In the genomic region with DNA sequence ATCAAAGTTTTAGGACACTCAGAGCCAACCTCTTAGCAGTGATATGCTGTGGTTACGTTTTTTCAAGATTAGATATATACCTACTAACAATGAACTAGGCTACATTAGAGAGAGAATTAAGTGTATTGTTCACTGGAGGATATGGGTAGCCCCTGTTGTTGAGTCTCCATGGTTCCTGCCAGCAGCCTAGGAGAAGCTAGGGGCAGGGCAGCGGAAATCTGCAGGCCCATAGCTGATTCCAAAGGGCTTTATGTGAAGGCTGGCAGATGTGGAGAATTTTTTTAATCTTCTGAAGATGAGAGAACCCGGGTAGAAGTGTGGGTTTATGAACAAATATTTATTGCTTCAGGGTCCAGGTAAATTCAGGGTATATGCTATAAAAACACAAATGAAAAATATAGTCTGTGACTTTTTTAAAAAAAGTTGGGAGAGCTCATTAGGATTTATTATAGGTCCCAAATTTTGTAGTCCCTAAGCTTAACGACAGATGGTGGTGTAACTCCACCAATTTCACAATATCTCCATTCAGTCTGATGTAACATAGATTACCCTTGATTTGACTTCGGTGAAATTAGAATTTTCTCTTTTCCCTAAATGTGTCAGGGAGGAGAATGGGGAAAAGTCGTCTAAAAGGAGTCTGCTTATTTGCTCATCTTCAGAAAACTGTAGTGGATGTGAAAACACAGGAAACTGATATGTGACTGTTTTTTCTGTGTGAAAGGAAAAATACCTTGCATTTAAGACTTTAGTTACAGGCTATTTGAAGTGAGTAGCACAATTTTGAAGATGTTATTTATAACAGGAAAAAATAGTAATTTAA, we compare ENCODE assay signal across 8 cellular contexts.
DNase-seq lines count a peak whose midpoint lies in the region; ATAC-seq, FAIRE-seq and TF ChIP-seq lines count a peak whose summit lies in the region.

No MANE protein-coding gene starts in this region.

- no peaks in the 10 kb centered on the region for H4K20me1 ChIP-seq in keratinocyte (ENCODE audit: control insufficient read depth, extremely low read depth, insufficient read depth, low read length)

- no peaks in the 10 kb centered on the region for H3K9me3 ChIP-seq in heart right ventricle
- H3K9me3 ChIP-seq in ascending aorta: no peaks in the 10 kb centered on the region
- no peaks in the 10 kb centered on the region for H3K9me3 ChIP-seq in keratinocyte (ENCODE audit: control insufficient read depth, low read depth, low read length)
- no peaks in the 10 kb centered on the region for H3K9me3 ChIP-seq in tibial artery

- peaks cover 9 to 24% of the 10 kb centered on the region in 2 donors for H3K4me1 Mint-ChIP-seq in immature natural killer cell

- no peak overlapping the region for H2AFZ ChIP-seq in keratinocyte (ENCODE audit: control insufficient read depth, low read length)

- H3K9me3 Mint-ChIP-seq in immature natural killer cell: peaks cover 0 to 17% (median 4%) of the 10 kb centered on the region in 6 donors

- DNase-seq in heart right ventricle: no peak
- DNase-seq in cardiac septum (ENCODE audit: low spot score): no peak
- DNase-seq in NCI-H2029 treated with DMSO at 0.1 percent for 48 hours (lab: John Stamatoyannopoulos, UW): peak; percentile 51
- no peak for DNase-seq in ascending aorta (ENCODE audit: low spot score in 2 of 2)
- DNase-seq in keratinocyte (ENCODE audit: low read depth, low spot score): no peak
- no peak for DNase-seq in tibial artery
- DNase-seq in activated naive CD4-positive, alpha-beta T cell treated with anti-CD3 and anti-CD28 coated beads, Interleukin-2, amount 50 U/mL, for 16 hours: no peak
- DNase-seq in immature natural killer cell: no peak

- H3K4me2 ChIP-seq in keratinocyte (ENCODE audit: control insufficient read depth, extremely low read depth, insufficient read depth, low read depth, low read length): peak overlapping the region; percentile 34

- dilution Hi-C loops in keratinocyte (cut with MboI; ENCODE audit: extremely low pct_ligation_motif_present, low sequenced_read_pairs): no loop called here

- H3K27me3 ChIP-seq in heart right ventricle: peaks cover 9 to 88% (median 77%) of the 10 kb centered on the region in 7 donors
- no peaks in the 10 kb centered on the region for H3K27me3 ChIP-seq in ascending aorta
- peaks cover 26% of the 10 kb centered on the region for H3K27me3 ChIP-seq in keratinocyte (ENCODE audit: control insufficient read depth, extremely low read depth, insufficient read depth, low read length)
- peaks cover 0 to 11% of the 10 kb centered on the region in 2 donors for H3K27me3 ChIP-seq in tibial artery

- intact Hi-C loops in heart right ventricle (cut with DNase I): loop anchor here in 5 of 10 donors (5.0 to 10.0 kb wide), 6 partner anchors 323 to 1830 kb away; partner anchors contain the start of gene FOXP2 (in 1 of the 5)
- intact Hi-C loops in cardiac septum (cut with DNase I): loop anchor here (10.0 kb wide), 3 partner anchors 333 to 1393 kb away; partner anchors contain the start of gene FOXP2
- intact Hi-C loops in ascending aorta (cut with DNase I): loop anchor here (2.0 to 10.0 kb wide), 4 partner anchors 459 to 1770 kb away; partner anchors contain the start of gene IFRD1
- intact Hi-C loops in tibial artery (cut with DNase I; ENCODE audit: low total_unique reads): no loop called here

- FAIRE-seq in keratinocyte (lab: Jason Lieb, UNC): no peak

- ATAC-seq in heart right ventricle: no peak

- 26 to 27% methylated on average over 6 of the region's 6 CpGs for WGBS in heart right ventricle, 2 donors

- H3K36me3 ChIP-seq in heart right ventricle (no peaks in the 10 kb centered on the region), ascending aorta (no peaks in the 10 kb centered on the region), keratinocyte (ENCODE audit: control insufficient read depth in 2 of 2, extremely low read depth in 1 of 2, insufficient read depth in 2 of 2, low read length in 2 of 2) (no peaks in the 10 kb centered on the region), tibial artery (no peaks in the 10 kb centered on the region)

- H3K36me3 Mint-ChIP-seq in immature natural killer cell: peaks cover 0 to 3% (median 0%) of the 10 kb centered on the region in 3 donors

- no peak overlapping the region for H3K9ac ChIP-seq in keratinocyte (ENCODE audit: control insufficient read depth, extremely low read depth, insufficient read depth, low read length)

- H3K4me3 ChIP-seq in heart right ventricle (peak overlapping the region in 7 of 10 donors; percentile 4 to 65 (median 59)), ascending aorta (peak overlapping the region; percentile 84 to 89), keratinocyte (ENCODE audit: control insufficient read depth in 2 of 3, extremely low read depth in 1 of 3, insufficient read depth in 2 of 3, low read depth in 1 of 3, low read length in 3 of 3) (no peak overlapping the region), tibial artery (peak overlapping the region; percentile 42 to 86)

- H3K4me3 Mint-ChIP-seq in immature natural killer cell: no peak overlapping the region

- no peaks in the 10 kb centered on the region for H3K9me1 ChIP-seq in keratinocyte (ENCODE audit: control insufficient read depth, extremely low read depth, insufficient read depth, low read length)

- H3K27ac ChIP-seq in heart right ventricle (no peak overlapping the region), ascending aorta (no peak overlapping the region), keratinocyte (ENCODE audit: control insufficient read depth, insufficient read depth, low read length) (no peak overlapping the region), tibial artery (no peak overlapping the region)

- peak; percentile 12 to 66 (median 50) for TF ChIP-seq CTCF in heart right ventricle (IDR thresholded peaks at IDR 0.05)
- TF ChIP-seq CTCF in ascending aorta (IDR thresholded peaks at IDR 0.05): peak; percentile 66 to 69 (median 69)
- TF ChIP-seq CTCF in keratinocyte (optimal IDR thresholded peaks at IDR 0.05 in 1 of 3, IDR thresholded peaks at IDR 0.05 in 1 of 3, conservative IDR thresholded peaks at IDR 0.05 in 1 of 3; ENCODE audit: extremely low read depth in 1 of 3, insufficient read depth in 2 of 3, low read length in 3 of 3): peak in 2 of 3 experiments; percentile 41 to 48
- peak; percentile 63 to 76 for TF ChIP-seq CTCF in tibial artery (IDR thresholded peaks at IDR 0.05)

- H3K79me2 ChIP-seq in keratinocyte (ENCODE audit: control insufficient read depth, insufficient read depth, low read length): no peaks in the 10 kb centered on the region

- H3K4me1 ChIP-seq in heart right ventricle (peaks cover 0 to 45% (median 22%) of the 10 kb centered on the region in 9 donors), ascending aorta (peaks cover 0 to 2% of the 10 kb centered on the region in 2 donors), keratinocyte (ENCODE audit: control insufficient read depth, extremely low read depth, insufficient read depth, low read length) (peaks cover 2% of the 10 kb centered on the region), tibial artery (peaks cover 0 to 34% (median 12%) of the 10 kb centered on the region in 4 donors)

- H3K27me3 Mint-ChIP-seq in immature natural killer cell (ENCODE audit: low read depth in 3 of 3): peaks cover 11 to 31% (median 30%) of the 10 kb centered on the region in 3 donors

- no peak overlapping the region for H3K27ac Mint-ChIP-seq in immature natural killer cell

Comparison
In these comparisons a context has a peak if more than half of its experiments do, and no peak if none do; other contexts are left out.
1. H3K4me3 ChIP-seq: peak in heart right ventricle (7 of 10), ascending aorta (2 of 2) and tibial artery (2 of 2); none in keratinocyte (0 of 3).
2. Peak in every context shown above with its lines, with median percentiles within 50 percentile points of each other: CTCF ChIP-seq.